ENCODE assay signal across 8 cellular contexts in genomic region chr3:131282967-131283366, GRCh38.
"Had no signal": no experiment of that assay in that cellular context is flagged by ENCODE, and none has a peak within 500 bp of the region (broad histone marks: within the 10 kb centered on the region; RNA-seq: fewer than 3 reads in every experiment).

No MANE protein-coding gene starts in this region.

- H3K9ac ChIP-seq: GM23248 had no signal

- H3K9me3 ChIP-seq: HAP-1 had no signal

- H2AFZ ChIP-seq: GM23248 had no signal

- H3K4me1 ChIP-seq: HAP-1 had no signal

- H3K36me3 ChIP-seq: HAP-1 had no signal

- ATAC-seq: HCT116, HepG2 had no signal

- DNase-seq: GM23248, GOT3, H7, HFFc6 had no signal

- H3K27ac ChIP-seq: GM23248, HL-60 had no signal

- H3K4me3 ChIP-seq: GM23248, HAP-1 had no signal
